ENCODE assay signal across 21 cellular contexts in genomic region chr4:56666279-56666678, GRCh38.
"Had no signal": no experiment of that assay in that cellular context is flagged by ENCODE, and none has a peak within 500 bp of the region (broad histone marks: within the 10 kb centered on the region; RNA-seq: fewer than 3 reads in every experiment).

No MANE protein-coding gene starts in this region.

- DNase-seq: activated CD4-positive, alpha-beta memory T cell treated with anti-CD3 and anti-CD28 coated beads for 36 hours; activated CD4-positive, alpha-beta T cell treated with anti-CD3 and anti-CD28 coated beads for 48 hours; activated naive CD4-positive, alpha-beta T cell treated with Interleukin-2 at 50 U/mL for 16 hours; activated naive CD8-positive, alpha-beta T cell treated with anti-CD3 and anti-CD28 coated beads for 36 hours; activated T-cell treated with anti-CD3 and anti-CD28 coated beads, Interleukin-2, amount 50 U/mL, for 48 hours; amniotic stem cell; endodermal cell; foreskin melanocyte; lower lobe of right lung; naive thymus-derived CD4-positive, alpha-beta T cell; occipital lobe; posterior cingulate gyrus; spleen; stimulated activated CD4-positive, alpha-beta T cell treated with anti-CD3 and anti-CD28 coated beads, Interleukin-4, amount 100 ng/mL, for 1 hour; stimulated activated naive CD4-positive, alpha-beta T cell; testis; trophoblast cell; uterus had no signal

- H3K4me3 ChIP-seq: coronary artery, lower lobe of right lung, spleen, testis, uterus had no signal

- ATAC-seq: left lobe of liver; lower lobe of right lung; naive thymus-derived CD4-positive, alpha-beta T cell; sciatic nerve had no signal
